17 cellular contexts compared by ENCODE assay signal in genomic region chr2:240603081-240603835, GRCh38. TPM values are rescaled to one million over a fixed set of nuclear protein-coding genes. Genes with fewer than 3 reads are reported as not detected.
DNase-seq lines count a peak whose midpoint lies in the region; ATAC-seq and TF ChIP-seq lines count a peak whose summit lies in the region.
"Had no signal": no experiment of that assay in that cellular context is flagged by ENCODE, and none has a peak within 500 bp of the region (broad histone marks: within the 10 kb centered on the region; RNA-seq: fewer than 3 reads in every experiment).

No MANE protein-coding gene starts in this region.

- no peak for TF ChIP-seq CTCF in mucosa of descending colon (IDR thresholded peaks at IDR 0.05)
- no peak for TF ChIP-seq CTCF in HFFc6 (IDR thresholded peaks at IDR 0.05)

- H3K4me1 Mint-ChIP-seq in stimulated activated naive CD8-positive, alpha-beta T cell treated with anti-CD3 and anti-CD28 coated beads, Interleukin-15, amount 100 ng/mL, for 72 hours = no peaks in the 10 kb centered on the region
- H3K4me1 Mint-ChIP-seq in HFFc6 (ENCODE audit: low read depth) = no peaks in the 10 kb centered on the region
- H3K4me1 Mint-ChIP-seq: WTC11 had no signal

- H3K4me3 ChIP-seq in mucosa of descending colon = no peak overlapping the region

- ATAC-seq in stimulated activated naive CD8-positive, alpha-beta T cell treated with anti-CD3 and anti-CD28 coated beads, Interleukin-15, amount 100 ng/mL, for 72 hours = peak; percentile 8
- ATAC-seq in stimulated activated naive CD8-positive, alpha-beta T cell treated with anti-CD3 and anti-CD28 coated beads, Interleukin-15, Interleukin-2, amounts not matched to agents 100 U/mL and 50 U/mL, for 24 hours = no peak
- no peak for ATAC-seq in mucosa of descending colon
- ATAC-seq: activated CD8-positive, alpha-beta T cell treated with anti-CD3 and anti-CD28 coated beads, Interleukin-2, amount 10 ng/mL, durations not matched to agents 7 days and 5 days had no signal

- intact Hi-C loops in mucosa of descending colon (cut with DNase I, micrococcal nuclease) = no loop called here

- no peak for DNase-seq in stimulated activated naive CD8-positive, alpha-beta T cell treated with anti-CD3 and anti-CD28 coated beads, Interleukin-15, amount 100 ng/mL, for 72 hours
- DNase-seq in stimulated activated naive CD8-positive, alpha-beta T cell treated with anti-CD3 and anti-CD28 coated beads, Interleukin-15, Interleukin-2, amounts not matched to agents 100 U/mL and 50 U/mL, for 24 hours = no peak
- DNase-seq in mucosa of descending colon (peak in 2 of 3 donors; percentile 46 to 60), MV-4-11 (lab: John Stamatoyannopoulos, UW) (no peak), HFFc6 (no peak)
- DNase-seq: activated CD8-positive, alpha-beta T cell treated with anti-CD3 and anti-CD28 coated beads, Interleukin-2, amount 10 ng/mL, durations not matched to agents 7 days and 5 days; activated gamma-delta T cell; AML-193; EL; HCEC 1CT; NCI-H1092; NCI-H2081 treated with DMSO at 0.1 percent for 48 hours; NCI-H524; SIG-M5 had no signal

- peak overlapping the region in 1 of 2 donors; percentile 60 for H3K27ac Mint-ChIP-seq in stimulated activated naive CD8-positive, alpha-beta T cell treated with anti-CD3 and anti-CD28 coated beads, Interleukin-15, amount 100 ng/mL, for 72 hours
- no peak overlapping the region for H3K27ac Mint-ChIP-seq in HFFc6
- H3K27ac Mint-ChIP-seq: activated CD8-positive, alpha-beta T cell treated with anti-CD3 and anti-CD28 coated beads, Interleukin-2, amount 10 ng/mL, durations not matched to agents 7 days and 5 days; T-helper 1 cell treated with Interleukin-12 subunit alpha and Interleukin-12 subunit beta and Interleukin-4 antibody, amounts not matched to agents 30 μg/mL and 1 μg/mL, for 36 hours; WTC11 had no signal

- H3K9me3 ChIP-seq in mucosa of descending colon = no peaks in the 10 kb centered on the region
- H3K9me3 ChIP-seq: Caco-2 had no signal

- H3K9me3 Mint-ChIP-seq in stimulated activated naive CD8-positive, alpha-beta T cell treated with anti-CD3 and anti-CD28 coated beads, Interleukin-15, amount 100 ng/mL, for 72 hours = no peaks in the 10 kb centered on the region
- H3K9me3 Mint-ChIP-seq in HFFc6 = no peaks in the 10 kb centered on the region
- H3K9me3 Mint-ChIP-seq: T-helper 1 cell treated with Interleukin-12 subunit alpha and Interleukin-12 subunit beta and Interleukin-4 antibody, amounts not matched to agents 30 μg/mL and 1 μg/mL, for 36 hours; WTC11 had no signal

- peaks cover 17% of the 10 kb centered on the region for H3K4me1 ChIP-seq in mucosa of descending colon (ENCODE audit: low read depth)
- H3K4me1 ChIP-seq: Caco-2 had no signal

- no peaks in the 10 kb centered on the region for H3K36me3 ChIP-seq in mucosa of descending colon (ENCODE audit: low read depth)

- no peak overlapping the region for H3K4me3 Mint-ChIP-seq in stimulated activated naive CD8-positive, alpha-beta T cell treated with anti-CD3 and anti-CD28 coated beads, Interleukin-15, amount 100 ng/mL, for 72 hours
- no peak overlapping the region for H3K4me3 Mint-ChIP-seq in HFFc6
- H3K4me3 Mint-ChIP-seq: activated CD8-positive, alpha-beta T cell treated with anti-CD3 and anti-CD28 coated beads, Interleukin-2, amount 10 ng/mL, durations not matched to agents 7 days and 5 days; T-helper 1 cell treated with Interleukin-12 subunit alpha and Interleukin-12 subunit beta and Interleukin-4 antibody, amounts not matched to agents 30 μg/mL and 1 μg/mL, for 36 hours; WTC11 had no signal

- no peaks in the 10 kb centered on the region for H3K27me3 Mint-ChIP-seq in stimulated activated naive CD8-positive, alpha-beta T cell treated with anti-CD3 and anti-CD28 coated beads, Interleukin-15, amount 100 ng/mL, for 72 hours
- H3K27me3 Mint-ChIP-seq in HFFc6 (ENCODE audit: insufficient read depth) = peaks cover 9% of the 10 kb centered on the region

- no peaks in the 10 kb centered on the region for H3K36me3 Mint-ChIP-seq in HFFc6 (ENCODE audit: low read depth)
- H3K36me3 Mint-ChIP-seq: WTC11 had no signal

RNA-seq across cellular contexts. Expression of gene CAPN10, which starts 16.7 kb away (rescaled TPM):
- 10 to 100 TPM; 34.0 to 55.5 (median 40.4) TPM for total RNA-seq in mucosa of descending colon
- total RNA-seq in HFFc6 (2021; fragmentation: NEBNext Ultra II Directional; extraction: Animal tissue kit (Norgen Biotek cat#: 25700)) = 10 to 100 TPM; 13.9 to 20.5 (median 15.0) TPM

RNA-seq across cellular contexts. Expression of gene GPR35, which starts 22.0 kb away (rescaled TPM):
- total RNA-seq in mucosa of descending colon = 100 to 1,000 TPM in 1 of 3 donors, 10 to 100 TPM in 2; 47.1 to 132 (median 76.8) TPM
- total RNA-seq in HFFc6 (2021; fragmentation: NEBNext Ultra II Directional; extraction: Animal tissue kit (Norgen Biotek cat#: 25700)) = under 1 TPM in 3 of 6 experiments, not detected in 3; 0.11 to 0.28 (median 0.14) TPM

RNA-seq across cellular contexts. Expression of gene RNPEPL1, which starts 35.0 kb away (rescaled TPM):
- total RNA-seq in mucosa of descending colon = 100 to 1,000 TPM in 1 of 3 donors, 10 to 100 TPM in 2; 76.4 to 119 (median 76.9) TPM
- total RNA-seq in HFFc6 (2021; fragmentation: NEBNext Ultra II Directional; extraction: Animal tissue kit (Norgen Biotek cat#: 25700)) = 10 to 100 TPM; 36.9 to 48.5 (median 43.3) TPM

RNA-seq across cellular contexts. Expression of gene DUSP28, which starts 43.1 kb away (rescaled TPM):
- 1 to 10 TPM; 3.5 to 5.3 (median 4.3) TPM for total RNA-seq in mucosa of descending colon
- total RNA-seq in HFFc6 (2021; fragmentation: NEBNext Ultra II Directional; extraction: Animal tissue kit (Norgen Biotek cat#: 25700)) = 1 to 10 TPM; 3.1 to 5.0 (median 4.3) TPM

RNA-seq across cellular contexts. Expression of gene ANKMY1, which starts 45.5 kb away (rescaled TPM):
- total RNA-seq in mucosa of descending colon = 10 to 100 TPM; 23.0 to 32.7 (median 23.5) TPM
- 1 to 10 TPM; 4.4 to 5.6 (median 5.2) TPM for total RNA-seq in HFFc6 (2021; fragmentation: NEBNext Ultra II Directional; extraction: Animal tissue kit (Norgen Biotek cat#: 25700))

Comparison
In these comparisons a context has a peak if more than half of its experiments do, and no peak if none do; other contexts are left out.
1. DNase-seq: peak in mucosa of descending colon (2 of 3); none in stimulated activated naive CD8-positive, alpha-beta T cell treated with anti-CD3 and anti-CD28 coated beads, Interleukin-15, amount 100 ng/mL, for 72 hours (0 of 2), stimulated activated naive CD8-positive, alpha-beta T cell treated with anti-CD3 and anti-CD28 coated beads, Interleukin-15, Interleukin-2, amounts not matched to agents 100 U/mL and 50 U/mL, for 24 hours (single experiment), MV-4-11 (single experiment) and HFFc6 (single experiment).
2. RNA of gene GPR35, which starts 22.0 kb away (total RNA-seq): 47.1 to 132 TPM in mucosa of descending colon; 0.11 to 0.28 TPM in HFFc6; every median in the first group is over 10 times any median in the second.